Comparison of ENCODE assay signal across 31 cellular contexts in the genomic region with DNA sequence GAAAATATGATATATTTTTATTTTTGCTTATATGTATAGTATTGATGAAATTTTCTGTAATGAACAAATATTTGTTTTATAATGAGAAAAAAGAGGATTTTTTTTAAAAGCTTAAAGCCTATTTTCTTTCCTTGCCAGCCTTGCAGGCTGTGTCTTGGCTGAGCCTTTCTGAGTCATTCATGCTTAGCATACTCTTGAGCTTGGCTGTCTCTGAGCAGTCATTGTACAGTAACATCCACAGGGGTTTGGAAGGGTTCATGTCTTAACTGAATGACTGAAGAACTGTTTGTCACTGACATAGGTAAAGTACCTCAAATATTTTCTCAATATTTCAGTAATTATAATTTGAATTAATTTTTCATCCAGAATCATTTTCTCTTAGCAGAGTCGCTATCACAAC. TPM values are rescaled to one million over a fixed set of nuclear protein-coding genes. Genes with fewer than 3 reads are reported as not detected.
"Had no signal": no experiment of that assay in that cellular context is flagged by ENCODE, and none has a peak within 500 bp of the region (broad histone marks: within the 10 kb centered on the region; RNA-seq: fewer than 3 reads in every experiment).

No MANE protein-coding gene starts in this region.

- H3K27me3 ChIP-seq: left lung, neural progenitor cell, sigmoid colon, stomach, thyroid gland, upper lobe of left lung, vagina had no signal

- H3K36me3 ChIP-seq: heart left ventricle, left lung, lower lobe of right lung, neural progenitor cell, sigmoid colon, thyroid gland, upper lobe of left lung, vagina had no signal

- FAIRE-seq: colon had no signal

- ATAC-seq: heart left ventricle; left lung; lower lobe of right lung; natural killer cell; psoas muscle; stimulated activated naive B cell treated with anti-CD40 and anti-IgM and Interleukin-4, amounts not matched to agents 10 μg/mL and 1 μg/mL and 100 μg/mL, for 72 hours had no signal

- DNase-seq: activated CD4-positive, alpha-beta T cell treated with anti-CD3 and anti-CD28 coated beads for 4 hours; activated CD4-positive, alpha-beta T cell treated with anti-CD3 and anti-CD28 coated beads, Interleukin-2, amount 50 U/mL, for 4 hours; activated CD8-positive, alpha-beta memory T cell treated with anti-CD3 and anti-CD28 coated beads for 24 hours; activated gamma-delta T cell; activated naive CD4-positive, alpha-beta T cell treated with anti-CD3 and anti-CD28 coated beads, Interleukin-2, amount 10 ng/mL, durations not matched to agents 7 days and 5 days; activated naive CD8-positive, alpha-beta T cell treated with anti-CD3 and anti-CD28 coated beads, Interleukin-2, amount 10 ng/mL, durations not matched to agents 7 days and 5 days; amygdala; dermis blood vessel endothelial cell; effector CD4-positive, alpha-beta T cell; heart left ventricle; hypothalamus; immature natural killer cell; kidney glomerular epithelial cell; left lung; lower lobe of right lung; mesendoderm; natural killer cell; occipital lobe; psoas muscle; sigmoid colon; stimulated activated CD4-positive, alpha-beta T cell treated with anti-CD3 and anti-CD28 coated beads, Interleukin-2, amount 100 ng/mL, for 24 hours; stimulated activated naive B cell treated with anti-CD40 and anti-IgM and Interleukin-4, amounts not matched to agents 10 μg/mL and 1 μg/mL and 100 μg/mL, for 72 hours; stomach; thyroid gland; upper lobe of left lung had no signal

- H3K4me3 ChIP-seq: heart left ventricle, left lung, lower lobe of right lung, neural progenitor cell, psoas muscle, sigmoid colon, smooth muscle cell, stomach, thyroid gland, upper lobe of left lung, vagina had no signal

RNA-seq across cellular contexts. Expression of gene GPR39, which starts 49.3 kb away (rescaled TPM):
- total RNA-seq: activated naive CD8-positive, alpha-beta T cell treated with anti-CD3 and anti-CD28 coated beads, Interleukin-2, amount 10 ng/mL, durations not matched to agents 7 days and 5 days; activated T-helper 1 cell treated with anti-CD3 and anti-CD28 coated beads, Interleukin-12 subunit alpha, Interleukin-12 subunit beta, Interleukin-2, Interleukin-4 antibody, amounts not matched to agents 30 ng/mL and 10 ng/mL and 1 ng/mL, durations not matched to agents 14 hours and 24 hours and 36 hours; heart left ventricle; mononuclear cell; natural killer cell; psoas muscle; vagina had no signal
